In genomic region chr17:42422412-42422957, GRCh38 we compare ENCODE assay signal across 8 cellular contexts. TPM values are rescaled to one million over a fixed set of nuclear protein-coding genes. Genes with fewer than 3 reads are reported as not detected.
A peak's percentile ranks its signal among the peaks of the same experiment; 100 is the strongest.
DNase-seq lines count a peak whose midpoint lies in the region; ATAC-seq and TF ChIP-seq lines count a peak whose summit lies in the region.

No MANE protein-coding gene starts in this region.

- no peaks in the 10 kb centered on the region for H3K4me1 ChIP-seq in endodermal cell (ENCODE audit: control insufficient read depth, insufficient read depth, low read length)
- peaks cover 0 to 22% of the 10 kb centered on the region in 2 donors for H3K4me1 ChIP-seq in muscle layer of duodenum (ENCODE audit: control insufficient read depth in 1 of 2, insufficient read depth in 2 of 2, low read length in 2 of 2)

- ATAC-seq in HG03469 (IDR thresholded peaks at IDR 0.05; ENCODE audit: unreplicated experiment): no peak

- peak overlapping the region; percentile 61 for H3K4me3 Mint-ChIP-seq in endodermal cell

- DNase-seq in NCI-H1417 (lab: John Stamatoyannopoulos, UW): peak in 2 of 3 experiments; percentile 48 to 52
- no peak for DNase-seq in NCI-H1417 treated with DMSO at 0.1 percent for 48 hours (lab: John Stamatoyannopoulos, UW)
- DNase-seq in activated CD4-positive, CD25-positive, alpha-beta regulatory T cell treated with anti-CD3 and anti-CD28 coated beads, Interleukin-2, amount 50 U/mL, for 72 hours: peak; percentile 45
- DNase-seq in endodermal cell: peak; percentile 89
- peak; percentile 51 for DNase-seq in ureter (ENCODE audit: low spot score)
- no peak for DNase-seq in DMS153 treated with DMSO at 0.1 percent for 48 hours (lab: John Stamatoyannopoulos, UW; ENCODE audit: unreplicated experiment)

- H3K9me3 Mint-ChIP-seq in endodermal cell: no peaks in the 10 kb centered on the region

- H3K27me3 Mint-ChIP-seq in endodermal cell (ENCODE audit: insufficient read depth): peaks cover 69% of the 10 kb centered on the region

- no peaks in the 10 kb centered on the region for H3K36me3 Mint-ChIP-seq in endodermal cell (ENCODE audit: low read depth)

- peaks cover 10% of the 10 kb centered on the region for H3K4me1 Mint-ChIP-seq in endodermal cell

- no peaks in the 10 kb centered on the region for H3K36me3 ChIP-seq in endodermal cell (ENCODE audit: control insufficient read depth, insufficient read depth, low read length)
- H3K36me3 ChIP-seq in muscle layer of duodenum (ENCODE audit: control insufficient read depth in 1 of 2, insufficient read depth in 2 of 2, low read length in 2 of 2): no peaks in the 10 kb centered on the region

- H3K27me3 ChIP-seq in endodermal cell (ENCODE audit: control insufficient read depth, insufficient read depth, low read length, poor library complexity, severe bottlenecking) (peaks cover 72% of the 10 kb centered on the region), muscle layer of duodenum (ENCODE audit: low read depth, low read length) (no peaks in the 10 kb centered on the region)

- 0 to 1% methylated on average over 31 to 44 of the region's 44 CpGs for WGBS in endodermal cell (ENCODE audit: insufficient coverage in 1 of 2, insufficient read length in 1 of 2), 2 experiments

- H3K9me3 ChIP-seq in endodermal cell (ENCODE audit: control insufficient read depth, low read length) (no peaks in the 10 kb centered on the region), muscle layer of duodenum (ENCODE audit: control insufficient read depth in 1 of 2, low read length in 2 of 2) (no peaks in the 10 kb centered on the region)

- H3K27ac Mint-ChIP-seq in endodermal cell: no peak overlapping the region

- H3K27ac ChIP-seq in endodermal cell (ENCODE audit: low read depth, low read length) (no peak overlapping the region), muscle layer of duodenum (ENCODE audit: low read length) (peak overlapping the region; percentile 82)

- H3K4me3 ChIP-seq in endodermal cell (ENCODE audit: low read length) (peak overlapping the region; percentile 75), muscle layer of duodenum (ENCODE audit: low read depth in 1 of 2, low read length in 2 of 2) (peak overlapping the region; percentile 79 to 97)

- no peak for TF ChIP-seq CTCF in endodermal cell (conservative IDR thresholded peaks at IDR 0.05)

- H3K9ac ChIP-seq in endodermal cell (ENCODE audit: extremely low read depth, low read length, poor library complexity, severe bottlenecking): no peak overlapping the region

RNA-seq across cellular contexts. Expression of gene CAVIN1, which starts 0.6 kb away (rescaled TPM):
- total RNA-seq in endodermal cell (1 to 10 TPM in 1 of 2 donors, under 1 TPM in 1; 0.51 to 3.1 TPM), ureter (177 TPM)
- 8.4 TPM for polyA plus RNA-seq in endodermal cell (2013, experiment 1 of 2)
- 8.2 TPM for polyA plus RNA-seq in endodermal cell (2013, experiment 2 of 2)

RNA-seq across cellular contexts. Expression of gene STAT3, which starts 34.2 kb away (rescaled TPM):
- total RNA-seq in endodermal cell (10 to 100 TPM; 27.5 to 32.4 TPM), ureter (295 TPM)
- polyA plus RNA-seq in endodermal cell (2013, experiment 1 of 2): 37.5 TPM
- polyA plus RNA-seq in endodermal cell (2013, experiment 2 of 2): 40.2 TPM

RNA-seq across cellular contexts. Expression of gene ATP6V0A1, which starts 36.2 kb away (rescaled TPM):
- total RNA-seq in endodermal cell (10 to 100 TPM; 45.2 to 53.1 TPM), ureter (67.1 TPM)
- polyA plus RNA-seq in endodermal cell (2013, experiment 1 of 2): 47.2 TPM
- 34.8 TPM for polyA plus RNA-seq in endodermal cell (2013, experiment 2 of 2)

Comparison
In these comparisons a context has a peak if more than half of its experiments do, and no peak if none do; other contexts are left out.
1. DNase-seq: peak in NCI-H1417 (2 of 3), activated CD4-positive, CD25-positive, alpha-beta regulatory T cell treated with anti-CD3 and anti-CD28 coated beads, Interleukin-2, amount 50 U/mL, for 72 hours (single experiment), endodermal cell (single experiment) and ureter (single experiment); none in NCI-H1417 treated with DMSO at 0.1 percent for 48 hours (single experiment) and DMS153 treated with DMSO at 0.1 percent for 48 hours (single experiment).
2. RNA of gene CAVIN1, which starts 0.6 kb away (total RNA-seq): 177 TPM in ureter (single experiment); 0.51 to 3.1 TPM in endodermal cell; every median in the first group is over 10 times any median in the second.